In the genomic region with DNA sequence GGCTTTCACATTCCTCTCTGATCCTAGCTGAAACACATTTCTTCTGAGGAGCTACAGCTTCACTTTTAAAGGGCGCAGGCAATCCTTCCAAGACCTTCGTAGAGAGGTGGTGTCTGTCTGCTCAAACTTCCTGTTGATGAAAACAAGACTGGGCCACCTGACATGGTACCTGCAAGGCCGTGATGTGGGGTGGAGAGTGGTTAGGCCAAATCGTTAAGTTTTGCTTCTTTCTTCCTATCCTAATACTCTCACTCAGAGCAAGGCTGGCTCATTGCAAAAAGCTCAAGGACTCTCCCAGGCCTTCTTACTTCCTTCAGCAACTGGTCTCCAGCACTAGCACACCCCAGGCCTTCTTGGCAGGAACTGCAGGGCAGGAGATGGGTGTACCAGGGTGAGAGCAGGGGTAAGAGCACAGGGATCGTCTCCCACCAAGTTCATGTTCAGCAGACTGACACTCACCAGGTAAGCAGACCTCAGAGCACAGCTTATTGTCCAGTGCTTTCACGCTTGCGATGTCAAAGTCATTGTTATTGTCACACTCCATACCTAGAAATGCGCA, we compare ENCODE assay signal across 20 cellular contexts. TPM values are rescaled to one million over a fixed set of nuclear protein-coding genes. Genes with fewer than 3 reads are reported as not detected.
DNase-seq lines count a peak whose midpoint lies in the region; ATAC-seq and TF ChIP-seq lines count a peak whose summit lies in the region.
"Had no signal": no experiment of that assay in that cellular context is flagged by ENCODE, and none has a peak within 500 bp of the region (broad histone marks: within the 10 kb centered on the region; RNA-seq: fewer than 3 reads in every experiment).

No MANE protein-coding gene starts in this region.

- H3K4me2 ChIP-seq in GM23338 = no peak overlapping the region

- no peaks in the 10 kb centered on the region for H3K79me2 ChIP-seq in GM23338 (replicated peaks; ENCODE audit: insufficient read depth)

- H3K27ac ChIP-seq in effector memory CD4-positive, alpha-beta T cell (ENCODE audit: insufficient read depth, low read length, poor library complexity, severe bottlenecking) = peak overlapping the region; percentile 29
- H3K27ac ChIP-seq in upper lobe of right lung (no peak overlapping the region), GM23338 (ENCODE audit: low read depth) (no peak overlapping the region)
- H3K27ac ChIP-seq: adrenal gland, cardiac muscle cell, esophagus squamous epithelium, VCaP had no signal

- no peaks in the 10 kb centered on the region for H3K9me3 Mint-ChIP-seq in activated T-cell treated with anti-CD3 and anti-CD28 coated beads, Interleukin-2, amount 50 U/mL, for 4 hours
- H3K9me3 Mint-ChIP-seq in GM23338 = no peaks in the 10 kb centered on the region
- H3K9me3 Mint-ChIP-seq: nephron progenitor cell had no signal

- ATAC-seq in activated T-cell treated with anti-CD3 and anti-CD28 coated beads, Interleukin-2, amount 50 U/mL, for 4 hours = peak in 1 of 2 donors; percentile 43
- ATAC-seq in upper lobe of right lung (no peak), GM23338 (no peak), GM21447 (IDR thresholded peaks at IDR 0.05; ENCODE audit: unreplicated experiment) (no peak)
- ATAC-seq: left colon, PC-3 had no signal

- no peak overlapping the region for H2AFZ ChIP-seq in GM23338

- peaks cover 15% of the 10 kb centered on the region for H3K36me3 Mint-ChIP-seq in activated T-cell treated with anti-CD3 and anti-CD28 coated beads, Interleukin-2, amount 50 U/mL, for 4 hours (ENCODE audit: insufficient read depth)
- peaks cover 5% of the 10 kb centered on the region; the same call in 1 of the 3 replicates for H3K36me3 Mint-ChIP-seq in GM23338 (ENCODE audit: low read depth)

- no peak for TF ChIP-seq CTCF in upper lobe of right lung (IDR thresholded peaks at IDR 0.05)
- no peak for TF ChIP-seq CTCF in GM23338 (conservative IDR thresholded peaks at IDR 0.05; ENCODE audit: low read depth in 2 of 2)

- H3K27me3 Mint-ChIP-seq in activated T-cell treated with anti-CD3 and anti-CD28 coated beads, Interleukin-2, amount 50 U/mL, for 4 hours (ENCODE audit: low read depth) = no peaks in the 10 kb centered on the region
- H3K27me3 Mint-ChIP-seq in GM23338 (ENCODE audit: insufficient read depth, low read depth, poor library complexity) = no peaks in the 10 kb centered on the region

- peak overlapping the region; percentile 32 for H3K4me3 Mint-ChIP-seq in activated T-cell treated with anti-CD3 and anti-CD28 coated beads, Interleukin-2, amount 50 U/mL, for 4 hours
- H3K4me3 Mint-ChIP-seq in GM23338 = no peak overlapping the region
- H3K4me3 Mint-ChIP-seq: nephron progenitor cell had no signal

- H3K9me2 ChIP-seq in GM23338 (ENCODE audit: insufficient read depth) = no peaks in the 10 kb centered on the region

- no peaks in the 10 kb centered on the region for H3K9me3 ChIP-seq in effector memory CD4-positive, alpha-beta T cell (ENCODE audit: control insufficient read depth, low read length)
- H3K9me3 ChIP-seq in upper lobe of right lung = no peaks in the 10 kb centered on the region
- H3K9me3 ChIP-seq: adrenal gland, esophagus squamous epithelium had no signal

- intact Hi-C loops in upper lobe of right lung (cut with DNase I) = no loop called here

- H3K4me1 ChIP-seq in effector memory CD4-positive, alpha-beta T cell (ENCODE audit: control insufficient read depth, insufficient read depth, low read length, poor library complexity, severe bottlenecking) = peaks cover 17% of the 10 kb centered on the region
- H3K4me1 ChIP-seq in upper lobe of right lung (no peaks in the 10 kb centered on the region), GM23338 (ENCODE audit: insufficient read depth) (peaks cover 8% of the 10 kb centered on the region)
- H3K4me1 ChIP-seq: adrenal gland had no signal

- H3K27me3 ChIP-seq in effector memory CD4-positive, alpha-beta T cell (replicated peaks; ENCODE audit: control insufficient read depth, insufficient read depth, low read length, poor library complexity, severe bottlenecking) = no peaks in the 10 kb centered on the region
- no peaks in the 10 kb centered on the region for H3K27me3 ChIP-seq in upper lobe of right lung
- H3K27me3 ChIP-seq in GM23338 (ENCODE audit: insufficient read depth) = no peaks in the 10 kb centered on the region
- H3K27me3 ChIP-seq: adrenal gland, cardiac muscle cell, esophagus squamous epithelium had no signal

- no peak overlapping the region for H3K27ac Mint-ChIP-seq in GM23338
- H3K27ac Mint-ChIP-seq: nephron progenitor cell had no signal

- no peaks in the 10 kb centered on the region for H4K20me1 ChIP-seq in GM23338 (replicated peaks; ENCODE audit: insufficient read depth)

- DNase-seq in activated gamma-delta T cell treated with Interleukin-2 at 50 U/mL for 16 hours (peak; percentile 38), activated gamma-delta T cell (lab: John Stamatoyannopoulos, UW) (no peak), upper lobe of right lung (peak; percentile 29), GM23338 (ENCODE audit: low spot score) (no peak), NCI-H146 treated with DMSO at 0.1 percent for 48 hours (lab: John Stamatoyannopoulos, UW; ENCODE audit: unreplicated experiment) (no peak)
- DNase-seq in activated T-cell treated with anti-CD3 and anti-CD28 coated beads, Interleukin-2, amount 50 U/mL, for 4 hours = no peak
- peak in 1 of 3 donors; percentile 16 for DNase-seq in effector memory CD4-positive, alpha-beta T cell
- DNase-seq: ACHN, adrenal gland, esophagus squamous epithelium, GDM1, HCEC 1CT, left colon, nephron progenitor cell, PC-3, SHP77 treated with DMSO at 0.1 percent for 48 hours had no signal

- peaks cover 6% of the 10 kb centered on the region; the same call in 1 of the 2 replicates for H3F3A ChIP-seq in GM23338 (replicated peaks; ENCODE audit: low read depth)

- no peak overlapping the region for H3K4me3 ChIP-seq in effector memory CD4-positive, alpha-beta T cell (ENCODE audit: insufficient read depth, low read depth, low read length, poor library complexity, severe bottlenecking)
- no peak overlapping the region for H3K4me3 ChIP-seq in upper lobe of right lung
- no peak overlapping the region for H3K4me3 ChIP-seq in GM23338
- H3K4me3 ChIP-seq: adrenal gland, cardiac muscle cell, esophagus squamous epithelium had no signal

- H3K36me3 ChIP-seq in effector memory CD4-positive, alpha-beta T cell (ENCODE audit: control insufficient read depth, insufficient read depth, low read length) = peaks cover 22% of the 10 kb centered on the region
- H3K36me3 ChIP-seq in upper lobe of right lung (no peaks in the 10 kb centered on the region), GM23338 (ENCODE audit: insufficient read depth) (no peaks in the 10 kb centered on the region)
- H3K36me3 ChIP-seq: adrenal gland, cardiac muscle cell, esophagus squamous epithelium had no signal

- peaks cover 45% of the 10 kb centered on the region for H3K4me1 Mint-ChIP-seq in activated T-cell treated with anti-CD3 and anti-CD28 coated beads, Interleukin-2, amount 50 U/mL, for 4 hours (ENCODE audit: low read depth)
- peaks cover 29% of the 10 kb centered on the region for H3K4me1 Mint-ChIP-seq in GM23338

TF ChIP-seq in GM23338, 12 proteins besides CTCF, POLR2A, EP300 and RAD21:
- TF ChIP-seq ZNF114 (CRISPR knock-in tag; IDR thresholded peaks at IDR 0.05) (no peak), EZH2phosphoT487 (IDR thresholded peaks at IDR 0.05; ENCODE audit: unreplicated experiment) (no peak), JUNB (IDR thresholded peaks at IDR 0.05; ENCODE audit: unreplicated experiment) (no peak), CREB1 (CRISPR knock-in tag; IDR thresholded peaks at IDR 0.05; ENCODE audit: low read depth) (no peak)

RNA-seq across cellular contexts. Expression of gene FOXJ1, which starts 10.9 kb away (rescaled TPM):
- 1 to 10 TPM in 2 of 3 donors, under 1 TPM in 1; 0.71 to 2.8 (median 1.8) TPM for total RNA-seq in activated T-cell treated with anti-CD3 and anti-CD28 coated beads, Interleukin-2, amount 50 U/mL, for 4 hours
- total RNA-seq in upper lobe of right lung = 2.9 TPM
- total RNA-seq in GM23338 (2014; rRNA removed; shearing (Covaris generic)) = 8.7 and 12.3 TPM in 2 replicates
- polyA plus RNA-seq in GM23338 (2016; fragmentation: Nextera tagmentation; extraction: Ambion mirVana) = 2.3 and 2.8 TPM in 2 replicates
- total RNA-seq: subcutaneous adipose tissue had no signal

RNA-seq across cellular contexts. Expression of gene EXOC7, which starts 48.4 kb away (rescaled TPM):
- 100 to 1,000 TPM in 1 of 3 donors, 10 to 100 TPM in 2; 89.9 to 106 (median 91.0) TPM for total RNA-seq in activated T-cell treated with anti-CD3 and anti-CD28 coated beads, Interleukin-2, amount 50 U/mL, for 4 hours
- 121 TPM for total RNA-seq in upper lobe of right lung
- total RNA-seq in GM23338 (2014; rRNA removed; shearing (Covaris generic)) = 65.9 and 75.4 TPM in 2 replicates
- 77.4 and 77.5 TPM in 2 replicates for polyA plus RNA-seq in GM23338 (2016; fragmentation: Nextera tagmentation; extraction: Ambion mirVana)

Comparison
In these comparisons a context has a peak if more than half of its experiments do, and no peak if none do; other contexts are left out.
1. DNase-seq: peak in activated gamma-delta T cell treated with Interleukin-2 at 50 U/mL for 16 hours (single experiment) and upper lobe of right lung (single experiment); none in activated gamma-delta T cell (single experiment), activated T-cell treated with anti-CD3 and anti-CD28 coated beads, Interleukin-2, amount 50 U/mL, for 4 hours (single experiment), GM23338 (single experiment) and NCI-H146 treated with DMSO at 0.1 percent for 48 hours (single experiment).